Comparison of ENCODE assay signal across 19 cellular contexts in genomic region chr5:34895641-34896419, GRCh38. TPM values are rescaled to one million over a fixed set of nuclear protein-coding genes. Genes with fewer than 3 reads are reported as not detected.
DNase-seq lines count a peak whose midpoint lies in the region; ATAC-seq, FAIRE-seq and TF ChIP-seq lines count a peak whose summit lies in the region.
"Had no signal": no experiment of that assay in that cellular context is flagged by ENCODE, and none has a peak within 500 bp of the region (broad histone marks: within the 10 kb centered on the region; RNA-seq: fewer than 3 reads in every experiment).

No MANE protein-coding gene starts in this region.

- H3K9ac ChIP-seq in mesendoderm (ENCODE audit: low read length), result no peak overlapping the region

- H3K56ac ChIP-seq in mesendoderm (ENCODE audit: low read length), result no peak overlapping the region

- H3K27me3 Mint-ChIP-seq in activated T-helper 17 cell treated with anti-CD3 and anti-CD28 coated beads, Interleukin-2, amount 50 U/mL, for 72 hours, result no peaks in the 10 kb centered on the region

- no peaks in the 10 kb centered on the region for H3K9me3 Mint-ChIP-seq in activated T-helper 17 cell treated with anti-CD3 and anti-CD28 coated beads, Interleukin-2, amount 50 U/mL, for 72 hours
- H3K9me3 Mint-ChIP-seq: CD8-positive, alpha-beta T cell had no signal

- no peak for ATAC-seq in activated T-helper 17 cell treated with anti-CD3 and anti-CD28 coated beads, Interleukin-2, amount 50 U/mL, for 72 hours (replicated peaks)
- ATAC-seq: CD8-positive, alpha-beta T cell had no signal

- H2AK5ac ChIP-seq in mesendoderm (ENCODE audit: low read length), result no peak overlapping the region

- no peak overlapping the region for H3K27ac ChIP-seq in mesendoderm (ENCODE audit: low read depth, low read length)

- H2BK120ac ChIP-seq in mesendoderm (ENCODE audit: low read depth, low read length), result no peak overlapping the region

- no peak overlapping the region for H3K18ac ChIP-seq in mesendoderm (ENCODE audit: low read length)

- H3K4me1 ChIP-seq in mesendoderm (ENCODE audit: control insufficient read depth, low read depth, low read length), result no peaks in the 10 kb centered on the region

- H3K4me3 ChIP-seq in fibroblast of mammary gland (ENCODE audit: control insufficient read depth, low read depth, low read length), result no peak overlapping the region
- H3K4me3 ChIP-seq in mesendoderm (ENCODE audit: low read length), result no peak overlapping the region

- no peaks in the 10 kb centered on the region for H3K36me3 ChIP-seq in mesendoderm (ENCODE audit: control insufficient read depth, insufficient read depth, low read length)

- no peaks in the 10 kb centered on the region for H3K79me2 ChIP-seq in mesendoderm (ENCODE audit: control insufficient read depth, insufficient read depth, low read length)

- H3K36me3 Mint-ChIP-seq in activated T-helper 17 cell treated with anti-CD3 and anti-CD28 coated beads, Interleukin-2, amount 50 U/mL, for 72 hours (ENCODE audit: low read depth), result peaks cover 7% of the 10 kb centered on the region

- no peak overlapping the region for H2BK15ac ChIP-seq in mesendoderm (replicated peaks; ENCODE audit: low read depth)

- no peaks in the 10 kb centered on the region for H3K27me3 ChIP-seq in mesendoderm (ENCODE audit: insufficient read depth, low read length, poor library complexity)

- TF ChIP-seq CTCF in fibroblast of mammary gland (conservative IDR thresholded peaks at IDR 0.05; ENCODE audit: control insufficient read depth, insufficient read depth, low read depth, low read length), result no peak

- peak overlapping the region; percentile 21 for H3K27ac Mint-ChIP-seq in activated T-helper 17 cell treated with anti-CD3 and anti-CD28 coated beads, Interleukin-2, amount 50 U/mL, for 72 hours
- H3K27ac Mint-ChIP-seq: CD8-positive, alpha-beta T cell had no signal

- H2BK5ac ChIP-seq in mesendoderm (ENCODE audit: low read length), result no peak overlapping the region

- H4K5ac ChIP-seq in mesendoderm (ENCODE audit: low read length), result no peak overlapping the region

- H4K8ac ChIP-seq in mesendoderm (ENCODE audit: low read depth, low read length), result no peak overlapping the region

- no peak overlapping the region for H3K4me2 ChIP-seq in mesendoderm (ENCODE audit: low read length)

- no peak overlapping the region for H3K4ac ChIP-seq in mesendoderm (ENCODE audit: low read depth, low read length)

- H3K23ac ChIP-seq in mesendoderm (ENCODE audit: low read length), result no peak overlapping the region

- DNase-seq in HUDEP-2 (lab: John Stamatoyannopoulos, UW; ENCODE audit: unreplicated experiment in 76 of 76), result peak in 45 of 76 experiments; percentile 1 to 47 (median 19)
- DNase-seq in fibroblast of mammary gland (ENCODE audit: low read depth), result peak; percentile 50
- peak; percentile 58 for DNase-seq in mesendoderm
- DNase-seq in SHP77 (lab: John Stamatoyannopoulos, UW), result no peak
- DNase-seq in stimulated activated CD4-positive, alpha-beta T cell treated with anti-CD3 and anti-CD28 coated beads, Interleukin-4, amount 100 ng/mL, for 24 hours, result no peak
- no peak for DNase-seq in effector CD4-positive, alpha-beta T cell
- no peak for DNase-seq in GM12892 (ENCODE audit: insufficient read length)
- DNase-seq: CD8-positive, alpha-beta T cell; DND-41; GDM1; GOT3; NCI-H1048; NCI-H1694 treated with DMSO at 0.1 percent for 48 hours; NCI-H510A; SIG-M5 had no signal

- WGBS in mesendoderm (ENCODE audit: extremely low coverage, insufficient coverage, low lambda C conversion rate), result no CpG with 5 or more reads among the region's 2 CpGs

- H3K4me1 Mint-ChIP-seq in activated T-helper 17 cell treated with anti-CD3 and anti-CD28 coated beads, Interleukin-2, amount 50 U/mL, for 72 hours, result no peaks in the 10 kb centered on the region

- H3K79me1 ChIP-seq in mesendoderm (ENCODE audit: low read length), result no peaks in the 10 kb centered on the region

- no peak overlapping the region for H3K4me3 Mint-ChIP-seq in activated T-helper 17 cell treated with anti-CD3 and anti-CD28 coated beads, Interleukin-2, amount 50 U/mL, for 72 hours
- H3K4me3 Mint-ChIP-seq: CD8-positive, alpha-beta T cell had no signal

- TF ChIP-seq POLR2A in GM12892 (IDR thresholded peaks at IDR 0.05; ENCODE audit: low read depth, low read length), result no peak

- no peak for FAIRE-seq in GM12892 (lab: Jason Lieb, UNC)
- FAIRE-seq: D721Med, HTR-8/SVneo, RCC 7860 had no signal

RNA-seq across cellular contexts. Expression of gene RAD1, which starts 19.5 kb away (rescaled TPM):
- total RNA-seq in activated T-helper 17 cell treated with anti-CD3 and anti-CD28 coated beads, Interleukin-2, amount 50 U/mL, for 72 hours, result 10 to 100 TPM; 24.2 to 38.3 TPM
- polyA plus RNA-seq in mesendoderm (2013, experiment 1 of 2), result 38.8 TPM
- polyA plus RNA-seq in mesendoderm (2013, experiment 2 of 2), result 41.9 TPM
- polyA plus RNA-seq in GM12892 (2012; ENCODE audit: missing spikeins), result 26.4 TPM

RNA-seq across cellular contexts. Expression of gene BRIX1, which starts 19.7 kb away (rescaled TPM):
- total RNA-seq in activated T-helper 17 cell treated with anti-CD3 and anti-CD28 coated beads, Interleukin-2, amount 50 U/mL, for 72 hours, result 10 to 100 TPM; 43.0 to 84.2 TPM
- polyA plus RNA-seq in mesendoderm (2013, experiment 1 of 2), result 104 TPM
- polyA plus RNA-seq in mesendoderm (2013, experiment 2 of 2), result 108 TPM
- polyA plus RNA-seq in GM12892 (2012; ENCODE audit: missing spikeins), result 51.0 TPM

RNA-seq across cellular contexts. Expression of gene DNAJC21, which starts 33.5 kb away (rescaled TPM):
- 10 to 100 TPM; 33.2 to 53.4 TPM for total RNA-seq in activated T-helper 17 cell treated with anti-CD3 and anti-CD28 coated beads, Interleukin-2, amount 50 U/mL, for 72 hours
- 43.9 TPM for polyA plus RNA-seq in mesendoderm (2013, experiment 1 of 2)
- 45.0 TPM for polyA plus RNA-seq in mesendoderm (2013, experiment 2 of 2)
- polyA plus RNA-seq in GM12892 (2012; ENCODE audit: missing spikeins), result 47.6 TPM

RNA-seq across cellular contexts. Expression of gene TTC23L, which starts 56.9 kb away (rescaled TPM):
- under 1 TPM in 1 of 2 donors, not detected in 1; 0.08 TPM for total RNA-seq in activated T-helper 17 cell treated with anti-CD3 and anti-CD28 coated beads, Interleukin-2, amount 50 U/mL, for 72 hours
- 0.91 TPM for polyA plus RNA-seq in mesendoderm (2013, experiment 1 of 2)
- polyA plus RNA-seq in mesendoderm (2013, experiment 2 of 2), result 0.32 TPM
- not detected for polyA plus RNA-seq in GM12892 (2012; ENCODE audit: missing spikeins)
- total RNA-seq: CD8-positive, alpha-beta T cell had no signal

Comparison
In these comparisons a context has a peak if more than half of its experiments do, and no peak if none do; other contexts are left out.
1. DNase-seq: peak in HUDEP-2 (45 of 76), fibroblast of mammary gland (single experiment) and mesendoderm (single experiment); none in SHP77 (0 of 2), stimulated activated CD4-positive, alpha-beta T cell treated with anti-CD3 and anti-CD28 coated beads, Interleukin-4, amount 100 ng/mL, for 24 hours (single experiment), effector CD4-positive, alpha-beta T cell (single experiment) and GM12892 (single experiment).